In genomic region chr2:190701586-190701985, GRCh38 we compare ENCODE assay signal across 14 cellular contexts. TPM values are rescaled to one million over a fixed set of nuclear protein-coding genes. Genes with fewer than 3 reads are reported as not detected.
DNase-seq lines count a peak whose midpoint lies in the region; ATAC-seq and TF ChIP-seq lines count a peak whose summit lies in the region.
"Had no signal": no experiment of that assay in that cellular context is flagged by ENCODE, and none has a peak within 500 bp of the region (broad histone marks: within the 10 kb centered on the region; RNA-seq: fewer than 3 reads in every experiment).

No MANE protein-coding gene starts in this region.

- peak; percentile 46 for ATAC-seq in activated naive CD8-positive, alpha-beta T cell treated with anti-CD3 and anti-CD28 coated beads, Interleukin-2, amount 50 U/mL, for 24 hours
- ATAC-seq in HG02678 (IDR thresholded peaks at IDR 0.05; ENCODE audit: unreplicated experiment) (peak; percentile 87), HG03439 (IDR thresholded peaks at IDR 0.05; ENCODE audit: unreplicated experiment) (no peak)
- ATAC-seq: A549 had no signal

- no peak overlapping the region for H3K9ac ChIP-seq in Loucy (ENCODE audit: low read depth, low read length, poor library complexity, severe bottlenecking)

- peaks cover 10% of the 10 kb centered on the region for H3K4me1 Mint-ChIP-seq in activated naive CD8-positive, alpha-beta T cell treated with anti-CD3 and anti-CD28 coated beads, Interleukin-2, amount 50 U/mL, for 24 hours
- peaks cover 8% of the 10 kb centered on the region for H3K4me1 Mint-ChIP-seq in activated naive CD8-positive, alpha-beta T cell treated with anti-CD3 and anti-CD28 coated beads for 36 hours
- H3K4me1 Mint-ChIP-seq in progenitor cell of endocrine pancreas (ENCODE audit: low read depth) (peaks cover 19% of the 10 kb centered on the region), mesothelial cell of epicardium (peaks cover 24% of the 10 kb centered on the region)

- H3K36me3 Mint-ChIP-seq in activated naive CD8-positive, alpha-beta T cell treated with anti-CD3 and anti-CD28 coated beads, Interleukin-2, amount 50 U/mL, for 24 hours (ENCODE audit: low read depth) = no peaks in the 10 kb centered on the region
- no peaks in the 10 kb centered on the region for H3K36me3 Mint-ChIP-seq in activated naive CD8-positive, alpha-beta T cell treated with anti-CD3 and anti-CD28 coated beads for 36 hours
- no peaks in the 10 kb centered on the region for H3K36me3 Mint-ChIP-seq in progenitor cell of endocrine pancreas (ENCODE audit: insufficient read depth)
- H3K36me3 Mint-ChIP-seq in mesothelial cell of epicardium = no peaks in the 10 kb centered on the region
- H3K36me3 Mint-ChIP-seq: activated naive CD8-positive, alpha-beta T cell had no signal

- peaks cover 2% of the 10 kb centered on the region for H3K27me3 Mint-ChIP-seq in activated naive CD8-positive, alpha-beta T cell treated with anti-CD3 and anti-CD28 coated beads, Interleukin-2, amount 50 U/mL, for 24 hours
- H3K27me3 Mint-ChIP-seq in activated naive CD8-positive, alpha-beta T cell treated with anti-CD3 and anti-CD28 coated beads for 36 hours = peaks cover 3% of the 10 kb centered on the region
- H3K27me3 Mint-ChIP-seq in progenitor cell of endocrine pancreas (peaks cover 3% of the 10 kb centered on the region), mesothelial cell of epicardium (ENCODE audit: low read depth) (no peaks in the 10 kb centered on the region)
- H3K27me3 Mint-ChIP-seq: activated naive CD8-positive, alpha-beta T cell had no signal

- H3K4me1 ChIP-seq in Loucy (ENCODE audit: insufficient read depth, low read length, poor library complexity, severe bottlenecking) = peaks cover 10% of the 10 kb centered on the region
- H3K4me1 ChIP-seq: A549, Peyer's patch, tibial nerve had no signal

- H3K9me3 ChIP-seq in Loucy (ENCODE audit: insufficient read depth, low read depth, low read length) = no peaks in the 10 kb centered on the region
- H3K9me3 ChIP-seq: A549, Peyer's patch, tibial nerve had no signal

- no peak overlapping the region for H3K27ac Mint-ChIP-seq in activated naive CD8-positive, alpha-beta T cell treated with anti-CD3 and anti-CD28 coated beads, Interleukin-2, amount 50 U/mL, for 24 hours
- no peak overlapping the region for H3K27ac Mint-ChIP-seq in activated naive CD8-positive, alpha-beta T cell treated with anti-CD3 and anti-CD28 coated beads for 36 hours
- no peak overlapping the region for H3K27ac Mint-ChIP-seq in progenitor cell of endocrine pancreas
- no peak overlapping the region for H3K27ac Mint-ChIP-seq in mesothelial cell of epicardium
- H3K27ac Mint-ChIP-seq: activated naive CD8-positive, alpha-beta T cell had no signal

- H4K20me1 ChIP-seq in Loucy (ENCODE audit: insufficient read depth, low read length, poor library complexity, severe bottlenecking) = no peaks in the 10 kb centered on the region

- CTCF ChIA-PET in HEK293T (lab: Yijun Ruan, JAX) = no interaction called here

- POLR2A ChIA-PET in HEK293T (lab: Yijun Ruan, JAX) = no interaction called here

- peak overlapping the region; percentile 40; the same call in 1 of the 2 replicates for H2AFZ ChIP-seq in Loucy (ENCODE audit: low read length)

- no peaks in the 10 kb centered on the region for H3K79me2 ChIP-seq in Loucy (ENCODE audit: insufficient read depth, low read length)

- no peak for DNase-seq in activated naive CD8-positive, alpha-beta T cell treated with anti-CD3 and anti-CD28 coated beads, Interleukin-2, amount 50 U/mL, for 24 hours
- no peak for DNase-seq in activated naive CD8-positive, alpha-beta T cell treated with anti-CD3 and anti-CD28 coated beads for 36 hours
- DNase-seq in HEK293T (ENCODE audit: extremely low spot score) (no peak), progenitor cell of endocrine pancreas (ENCODE audit: low spot score, unreplicated experiment) (no peak), mesothelial cell of epicardium (ENCODE audit: low spot score in 2 of 2, unreplicated experiment in 2 of 2) (no peak)
- DNase-seq: COR-L47; Peyer's patch; stimulated activated CD4-positive, alpha-beta T cell treated with anti-CD3 and anti-CD28 coated beads, Interleukin-12 subunit alpha, Interleukin-12 subunit beta, amount 100 ng/mL, for 4 hours had no signal

- no peaks in the 10 kb centered on the region for H3K9me2 ChIP-seq in Loucy (replicated peaks; ENCODE audit: low read depth, low read length)

- H3K4me3 ChIP-seq in Loucy (ENCODE audit: low read length, poor library complexity, severe bottlenecking) = no peak overlapping the region
- H3K4me3 ChIP-seq: A549, Peyer's patch, tibial nerve had no signal

- H3K4me2 ChIP-seq in Loucy (ENCODE audit: low read depth, low read length, poor library complexity, severe bottlenecking) = peak overlapping the region; percentile 26
- H3K4me2 ChIP-seq: A549 had no signal

- no peaks in the 10 kb centered on the region for H3K36me3 ChIP-seq in Loucy (ENCODE audit: insufficient read depth, low read length)
- H3K36me3 ChIP-seq: Peyer's patch, tibial nerve had no signal

- no peak for TF ChIP-seq CTCF in Loucy (conservative IDR thresholded peaks at IDR 0.05; ENCODE audit: low read length)
- no peak for TF ChIP-seq CTCF in progenitor cell of endocrine pancreas (IDR thresholded peaks at IDR 0.05; ENCODE audit: unreplicated experiment)
- no peak for TF ChIP-seq CTCF in mesothelial cell of epicardium (IDR thresholded peaks at IDR 0.05; ENCODE audit: unreplicated experiment)

- H3K9me3 Mint-ChIP-seq in activated naive CD8-positive, alpha-beta T cell treated with anti-CD3 and anti-CD28 coated beads, Interleukin-2, amount 50 U/mL, for 24 hours = no peaks in the 10 kb centered on the region
- no peaks in the 10 kb centered on the region for H3K9me3 Mint-ChIP-seq in activated naive CD8-positive, alpha-beta T cell treated with anti-CD3 and anti-CD28 coated beads for 36 hours
- no peaks in the 10 kb centered on the region for H3K9me3 Mint-ChIP-seq in progenitor cell of endocrine pancreas (ENCODE audit: low read depth)
- H3K9me3 Mint-ChIP-seq in mesothelial cell of epicardium = peaks cover 5% of the 10 kb centered on the region

- no peak overlapping the region for H3K4me3 Mint-ChIP-seq in activated naive CD8-positive, alpha-beta T cell treated with anti-CD3 and anti-CD28 coated beads, Interleukin-2, amount 50 U/mL, for 24 hours
- H3K4me3 Mint-ChIP-seq in activated naive CD8-positive, alpha-beta T cell treated with anti-CD3 and anti-CD28 coated beads for 36 hours = no peak overlapping the region
- no peak overlapping the region for H3K4me3 Mint-ChIP-seq in progenitor cell of endocrine pancreas (ENCODE audit: low read depth)
- no peak overlapping the region for H3K4me3 Mint-ChIP-seq in mesothelial cell of epicardium
- H3K4me3 Mint-ChIP-seq: activated naive CD8-positive, alpha-beta T cell had no signal

- no peaks in the 10 kb centered on the region for H3K27me3 ChIP-seq in Loucy (ENCODE audit: insufficient read depth, low read length, poor library complexity, severe bottlenecking)
- H3K27me3 ChIP-seq: Peyer's patch, tibial nerve had no signal

- H3F3A ChIP-seq in Loucy (ENCODE audit: low read depth) = no peaks in the 10 kb centered on the region

TF ChIP-seq in HEK293T, 16 proteins besides CTCF, POLR2A, EP300 and RAD21:
- TF ChIP-seq FOXK2 (IDR thresholded peaks at IDR 0.05) (no peak), BHLHE40 (IDR thresholded peaks at IDR 0.05; ENCODE audit: borderline replicate concordance) (no peak), FOXM1 (IDR thresholded peaks at IDR 0.05; ENCODE audit: borderline replicate concordance) (no peak), FOXA1 (IDR thresholded peaks at IDR 0.05) (no peak), CTBP1 (IDR thresholded peaks at IDR 0.05; ENCODE audit: borderline replicate concordance) (no peak)
TF ChIP-seq in HEK293T: peak in this region for 0.

RNA-seq across cellular contexts. Expression of gene NAB1, which starts 52.7 kb away (rescaled TPM):
- 10 to 100 TPM; 24.9 to 33.3 TPM for total RNA-seq in activated naive CD8-positive, alpha-beta T cell treated with anti-CD3 and anti-CD28 coated beads for 36 hours
- total RNA-seq in progenitor cell of endocrine pancreas (57.1 and 64.1 TPM in 2 replicates), mesothelial cell of epicardium (66.5 to 71.6 TPM (median 66.8 TPM) in 3 replicates)
